Comparison of ENCODE assay signal across 20 cellular contexts in genomic region chr5:81163641-81164040, GRCh38.
"Had no signal": no experiment of that assay in that cellular context is flagged by ENCODE, and none has a peak within 500 bp of the region (broad histone marks: within the 10 kb centered on the region; RNA-seq: fewer than 3 reads in every experiment).

No MANE protein-coding gene starts in this region.

- H3K27me3 Mint-ChIP-seq: activated naive CD4-positive, alpha-beta T cell treated with anti-CD3 and anti-CD28 coated beads, Interleukin-2, amount 10 ng/mL, durations not matched to agents 7 days and 5 days had no signal

- H3K4me1 ChIP-seq: gastroesophageal sphincter, heart left ventricle, upper lobe of left lung had no signal

- DNase-seq: activated effector memory CD4-positive, alpha-beta T cell treated with Interleukin-2 at 50 U/mL for 16 hours; activated naive CD4-positive, alpha-beta T cell treated with anti-CD3 and anti-CD28 coated beads, Interleukin-2, amount 10 ng/mL, durations not matched to agents 7 days and 5 days; activated T-cell treated with anti-CD3 and anti-CD28 coated beads, Interleukin-2, amount 50 U/mL, for 4 hours; cerebellar nuclear complex; cortex of kidney; heart left ventricle; left colon; nephron progenitor cell; posterior cingulate gyrus; right lobe of liver; stimulated activated CD4-positive, alpha-beta T cell treated with anti-CD3 and anti-CD28 coated beads, Interleukin-2, amount 100 ng/mL, for 24 hours; stimulated activated naive B cell treated with anti-CD40 and anti-IgM and Interleukin-4, amounts not matched to agents 10 μg/mL and 1 μg/mL and 100 μg/mL, for 72 hours had no signal

- H3K27ac Mint-ChIP-seq: activated naive CD4-positive, alpha-beta T cell treated with anti-CD3 and anti-CD28 coated beads, Interleukin-2, amount 10 ng/mL, durations not matched to agents 7 days and 5 days; memory B cell; nephron progenitor cell; stimulated activated naive B cell treated with anti-CD40 and anti-IgM and Interleukin-4, amounts not matched to agents 10 μg/mL and 1 μg/mL and 100 μg/mL, for 72 hours had no signal

- ATAC-seq: gastroesophageal sphincter, heart left ventricle, left colon, right lobe of liver, SK-N-SH treated with all-trans-retinoic acid at 6 μM for 48 hours had no signal

- FAIRE-seq: keratinocyte had no signal

- H3K4me3 Mint-ChIP-seq: activated naive CD4-positive, alpha-beta T cell treated with anti-CD3 and anti-CD28 coated beads, Interleukin-2, amount 10 ng/mL, durations not matched to agents 7 days and 5 days; activated T-cell treated with anti-CD3 and anti-CD28 coated beads, Interleukin-2, amount 50 U/mL, for 4 hours; memory B cell; nephron progenitor cell; stimulated activated naive B cell treated with anti-CD40 and anti-IgM and Interleukin-4, amounts not matched to agents 10 μg/mL and 1 μg/mL and 100 μg/mL, for 72 hours had no signal

- H3K27me3 ChIP-seq: gastroesophageal sphincter, heart left ventricle, right lobe of liver, upper lobe of left lung had no signal

- H3K4me3 ChIP-seq: gastroesophageal sphincter, heart left ventricle, right lobe of liver, skin epidermis, thoracic aorta, upper lobe of left lung had no signal

- H3K27ac ChIP-seq: epithelial cell of prostate, gastroesophageal sphincter, heart left ventricle, right lobe of liver, skin epidermis, thoracic aorta, upper lobe of left lung had no signal

- H3K9me3 Mint-ChIP-seq: activated naive CD4-positive, alpha-beta T cell treated with anti-CD3 and anti-CD28 coated beads, Interleukin-2, amount 10 ng/mL, durations not matched to agents 7 days and 5 days; activated T-cell treated with anti-CD3 and anti-CD28 coated beads, Interleukin-2, amount 50 U/mL, for 4 hours; memory B cell; nephron progenitor cell; stimulated activated naive B cell treated with anti-CD40 and anti-IgM and Interleukin-4, amounts not matched to agents 10 μg/mL and 1 μg/mL and 100 μg/mL, for 72 hours had no signal

- H3K4me1 Mint-ChIP-seq: activated naive CD4-positive, alpha-beta T cell treated with anti-CD3 and anti-CD28 coated beads, Interleukin-2, amount 10 ng/mL, durations not matched to agents 7 days and 5 days; memory B cell had no signal

- H3K9me3 ChIP-seq: gastroesophageal sphincter, heart left ventricle, right lobe of liver, thoracic aorta, upper lobe of left lung had no signal

- H3K36me3 Mint-ChIP-seq: activated naive CD4-positive, alpha-beta T cell treated with anti-CD3 and anti-CD28 coated beads, Interleukin-2, amount 10 ng/mL, durations not matched to agents 7 days and 5 days; memory B cell; stimulated activated naive B cell treated with anti-CD40 and anti-IgM and Interleukin-4, amounts not matched to agents 10 μg/mL and 1 μg/mL and 100 μg/mL, for 72 hours had no signal

- H3K36me3 ChIP-seq: gastroesophageal sphincter, heart left ventricle, right lobe of liver, thoracic aorta, upper lobe of left lung had no signal
